ENCODE assay signal across 1 cellular context in genomic region chr1:157312270-157312812, GRCh38.
TF ChIP-seq lines count a peak whose summit lies in the region.

No MANE protein-coding gene starts in this region.

TF ChIP-seq in K562, 482 proteins besides CTCF, POLR2A, EP300 and RAD21 (continued from another document and continues in another):
- TF ChIP-seq ELK1 (CRISPR knock-in tag; IDR thresholded peaks at IDR 0.05): no peak
- no peak for TF ChIP-seq GTF3C2 (IDR thresholded peaks at IDR 0.05; ENCODE audit: borderline replicate concordance, extremely low read depth, insufficient read length)
- TF ChIP-seq GTF2B (IDR thresholded peaks at IDR 0.05; ENCODE audit: extremely low read depth, insufficient read length): no peak
- no peak for TF ChIP-seq ZZZ3 (IDR thresholded peaks at IDR 0.05)
- TF ChIP-seq EP400 (IDR thresholded peaks at IDR 0.05): peak; percentile 44; the same call in 1 of the 2 replicates
- TF ChIP-seq MECOM (CRISPR knock-in tag; IDR thresholded peaks at IDR 0.05): no peak
- no peak for TF ChIP-seq MLX (CRISPR knock-in tag; conservative IDR thresholded peaks at IDR 0.05)
- no peak; the same call in 1 of the 2 replicates for TF ChIP-seq REST (CRISPR knock-in tag; IDR thresholded peaks at IDR 0.05; ENCODE audit: low read depth)
- no peak for TF ChIP-seq DLX4 (CRISPR knock-in tag; IDR thresholded peaks at IDR 0.05)
- TF ChIP-seq KHSRP (IDR thresholded peaks at IDR 0.05): no peak
- no peak for TF ChIP-seq HMG20A (CRISPR knock-in tag; conservative IDR thresholded peaks at IDR 0.05)
- TF ChIP-seq CHD4 (IDR thresholded peaks at IDR 0.05; ENCODE audit: insufficient read depth, insufficient replicate concordance, low read depth, low read length, poor library complexity, severe bottlenecking): no peak
- TF ChIP-seq SRSF7 (optimal IDR thresholded peaks at IDR 0.05; ENCODE audit: low read depth, low read length): no peak
- TF ChIP-seq ZNF780A (CRISPR knock-in tag; IDR thresholded peaks at IDR 0.05): no peak
- peak; percentile 39 for TF ChIP-seq ETV1 (tag; conservative IDR thresholded peaks at IDR 0.05; ENCODE audit: low read depth)
- no peak for TF ChIP-seq NFIX (CRISPR knock-in tag; IDR thresholded peaks at IDR 0.05; ENCODE audit: low read depth)
- TF ChIP-seq ZNF224 (CRISPR knock-in tag; IDR thresholded peaks at IDR 0.05): no peak
- TF ChIP-seq PHB (CRISPR knock-in tag; IDR thresholded peaks at IDR 0.05): no peak
- TF ChIP-seq YY1 (IDR thresholded peaks at IDR 0.05; ENCODE audit: borderline replicate concordance in 1 of 3, control insufficient read depth in 1 of 3, extremely low read depth in 1 of 3, insufficient read depth in 3 of 3, insufficient read length in 1 of 3, insufficient replicate concordance in 2 of 3, low read depth in 1 of 3, low read length in 2 of 3): no peak
- TF ChIP-seq ZBTB8A (IDR thresholded peaks at IDR 0.05; ENCODE audit: partially characterized antibody): no peak
- TF ChIP-seq HOMEZ (CRISPR knock-in tag; IDR thresholded peaks at IDR 0.05): no peak
- TF ChIP-seq E2F4 (CRISPR knock-in tag; IDR thresholded peaks at IDR 0.05; ENCODE audit: low read depth): no peak
- no peak for TF ChIP-seq PYGO2 (tag; IDR thresholded peaks at IDR 0.05)
- no peak for TF ChIP-seq ZNF121 (CRISPR knock-in tag; conservative IDR thresholded peaks at IDR 0.05)
- TF ChIP-seq NCOA6 (IDR thresholded peaks at IDR 0.05): no peak
- 0 out of 2 replicates have a peak, but pooled peaks have one; percentile 27 for TF ChIP-seq STAT5A (IDR thresholded peaks at IDR 0.05; ENCODE audit: borderline replicate concordance, low read length)
- no peak for TF ChIP-seq ARID3A (IDR thresholded peaks at IDR 0.05; ENCODE audit: borderline replicate concordance, low read depth, low read length)
- no peak for TF ChIP-seq FOXK1 (CRISPR knock-in tag; IDR thresholded peaks at IDR 0.05; ENCODE audit: borderline replicate concordance)
- no peak for TF ChIP-seq CTBP1 (IDR thresholded peaks at IDR 0.05; ENCODE audit: borderline replicate concordance)
- no peak for TF ChIP-seq RHOXF2B (CRISPR knock-in tag; conservative IDR thresholded peaks at IDR 0.05)
- TF ChIP-seq CREB3 (tag; conservative IDR thresholded peaks at IDR 0.05; ENCODE audit: low read depth): peak; percentile 51
- no peak for TF ChIP-seq U2AF1 (optimal IDR thresholded peaks at IDR 0.05; ENCODE audit: low read depth, low read length)
- TF ChIP-seq KAT7 (CRISPR knock-in tag; IDR thresholded peaks at IDR 0.05; ENCODE audit: borderline replicate concordance): no peak
- no peak for TF ChIP-seq ZNF384 (IDR thresholded peaks at IDR 0.05; ENCODE audit: low read depth, low read length)
- TF ChIP-seq BRF1 (IDR thresholded peaks at IDR 0.05; ENCODE audit: borderline replicate concordance, extremely low read depth, insufficient read length): no peak
- peak; percentile 77 for TF ChIP-seq SMARCC2 (IDR thresholded peaks at IDR 0.05; ENCODE audit: low read depth)
- TF ChIP-seq SMAD3 (CRISPR knock-in tag; conservative IDR thresholded peaks at IDR 0.05): no peak
- no peak for TF ChIP-seq CGGBP1 (CRISPR knock-in tag; IDR thresholded peaks at IDR 0.05)
- TF ChIP-seq ZNF589 (CRISPR knock-in tag; IDR thresholded peaks at IDR 0.05; ENCODE audit: low read depth): peak; percentile 39; the same call in 1 of the 2 replicates
- TF ChIP-seq CCNT2 (IDR thresholded peaks at IDR 0.05; ENCODE audit: borderline replicate concordance, extremely low read depth, insufficient read length, low read depth, low read length): no peak
- 0 out of 2 replicates have a peak, but pooled peaks have one; percentile 49 for TF ChIP-seq PTRF (tag; IDR thresholded peaks at IDR 0.05)
- peak; percentile 97 for TF ChIP-seq JUND (IDR thresholded peaks at IDR 0.05; ENCODE audit: borderline replicate concordance, low read depth, low read length)
- peak; percentile 97 for TF ChIP-seq JUND (tag; IDR thresholded peaks at IDR 0.05; ENCODE audit: borderline replicate concordance, low read depth, low read length)
- no peak for TF ChIP-seq MCM3 (IDR thresholded peaks at IDR 0.05)
- TF ChIP-seq ZNF639 (CRISPR knock-in tag; conservative IDR thresholded peaks at IDR 0.05 in 1 of 2, IDR thresholded peaks at IDR 0.05 in 1 of 2): peak in 1 of 2 experiments; percentile 66; a peak in 1 of 4 replicates
- no peak for TF ChIP-seq SLC30A9 (CRISPR knock-in tag; IDR thresholded peaks at IDR 0.05)
- no peak for TF ChIP-seq ZFPM2 (CRISPR knock-in tag; IDR thresholded peaks at IDR 0.05)
- no peak for TF ChIP-seq NR4A1 (CRISPR knock-in tag; IDR thresholded peaks at IDR 0.05)
- no peak for TF ChIP-seq NR4A1 (tag; IDR thresholded peaks at IDR 0.05)
- no peak for TF ChIP-seq BRD9 (IDR thresholded peaks at IDR 0.05; ENCODE audit: low read depth, partially characterized antibody)
